8 cellular contexts compared by ENCODE assay signal in the genomic region with DNA sequence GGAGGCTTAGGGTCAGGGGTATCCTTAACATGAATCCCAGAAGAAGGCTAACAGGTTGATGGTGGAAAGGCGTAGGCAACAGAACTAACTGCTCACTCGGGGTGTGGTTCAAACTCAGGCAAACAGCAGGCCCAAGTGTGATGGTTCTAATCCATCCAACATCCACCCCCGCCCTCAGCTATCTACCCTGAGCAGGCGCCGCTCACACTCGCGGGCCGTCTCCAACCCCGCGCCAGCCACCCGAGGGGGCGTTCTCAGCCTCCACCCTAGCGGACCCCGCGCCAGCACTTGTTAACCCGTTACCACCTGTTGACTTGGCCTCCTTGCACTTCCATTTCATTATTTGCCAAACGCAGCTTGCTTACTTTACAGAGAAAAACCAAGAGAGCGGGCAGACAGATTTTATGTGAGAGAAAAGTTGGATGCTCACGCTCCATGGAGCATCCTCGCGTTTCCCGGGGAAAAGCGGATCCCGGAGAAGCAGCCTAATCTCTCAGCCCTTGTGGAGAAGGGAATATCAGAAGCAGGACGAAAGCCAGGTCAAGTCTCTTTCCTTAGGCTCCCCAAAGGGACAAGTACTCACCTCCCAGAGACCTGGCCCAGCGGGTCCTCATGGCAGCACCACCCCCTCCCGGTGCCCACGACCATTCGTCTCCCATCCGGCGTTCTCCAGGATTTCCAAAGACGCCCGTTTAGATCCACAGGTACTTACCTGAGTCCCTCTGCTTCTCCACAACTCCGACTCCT. TPM values are rescaled to one million over a fixed set of nuclear protein-coding genes. Genes with fewer than 3 reads are reported as not detected.
DNase-seq lines count a peak whose midpoint lies in the region; ATAC-seq lines count a peak whose summit lies in the region.

No MANE protein-coding gene starts in this region.

- no peak overlapping the region for H3K27ac ChIP-seq in CD4-positive, alpha-beta memory T cell (ENCODE audit: low read depth, low read length)
- no peak overlapping the region for H3K27ac ChIP-seq in muscle layer of colon (ENCODE audit: low read depth, low read length)

- no peak overlapping the region for H3K9ac ChIP-seq in muscle layer of colon (ENCODE audit: low read length)

- peaks cover 0 to 3% (median 0%) of the 10 kb centered on the region in 8 donors for H3K9me3 Mint-ChIP-seq in CD4-positive, alpha-beta memory T cell
- peaks cover 0 to 2% of the 10 kb centered on the region in 2 donors for H3K9me3 Mint-ChIP-seq in effector memory CD8-positive, alpha-beta T cell

- H3K4me3 ChIP-seq in CD4-positive, alpha-beta memory T cell (ENCODE audit: low read length in 2 of 2), result no peak overlapping the region
- H3K4me3 ChIP-seq in muscle layer of colon (ENCODE audit: low read depth in 1 of 2, low read length in 2 of 2), result peak overlapping the region; percentile 63 to 67

- H3K27ac Mint-ChIP-seq in CD4-positive, alpha-beta memory T cell, result no peak overlapping the region
- no peak overlapping the region for H3K27ac Mint-ChIP-seq in effector memory CD8-positive, alpha-beta T cell

- no peaks in the 10 kb centered on the region for H3K9me3 ChIP-seq in CD4-positive, alpha-beta memory T cell (ENCODE audit: control insufficient read depth in 1 of 2, low read length in 2 of 2)
- H3K9me3 ChIP-seq in muscle layer of colon (ENCODE audit: low read length), result no peaks in the 10 kb centered on the region

- H3K36me3 ChIP-seq in CD4-positive, alpha-beta memory T cell (ENCODE audit: insufficient read depth, low read length), result no peaks in the 10 kb centered on the region
- no peaks in the 10 kb centered on the region for H3K36me3 ChIP-seq in muscle layer of colon (ENCODE audit: insufficient read depth, low read length)

- no peaks in the 10 kb centered on the region for H3K36me3 Mint-ChIP-seq in CD4-positive, alpha-beta memory T cell
- no peaks in the 10 kb centered on the region for H3K36me3 Mint-ChIP-seq in effector memory CD8-positive, alpha-beta T cell (ENCODE audit: insufficient read depth)

- H3K4me3 Mint-ChIP-seq in CD4-positive, alpha-beta memory T cell, result peak overlapping the region; percentile 15 to 85 (median 72)
- peak overlapping the region; percentile 47 to 72 for H3K4me3 Mint-ChIP-seq in effector memory CD8-positive, alpha-beta T cell

- H3K27me3 Mint-ChIP-seq in CD4-positive, alpha-beta memory T cell, result peaks cover 24 to 34% of the 10 kb centered on the region in 2 donors
- peaks cover 57 to 65% of the 10 kb centered on the region in 2 donors for H3K27me3 Mint-ChIP-seq in effector memory CD8-positive, alpha-beta T cell

- CTCF ChIA-PET in CD4-positive, alpha-beta memory T cell (lab: Charles Lee; ENCODE audit: partially characterized antibody), result no interaction called here

- no peak for DNase-seq in CD4-positive, alpha-beta memory T cell
- DNase-seq in NCI-H526 treated with DMSO at 0.1 percent for 48 hours (lab: John Stamatoyannopoulos, UW) (peak; percentile 17), NCI-H524 (lab: John Stamatoyannopoulos, UW) (no peak), NCI-H1105 (lab: John Stamatoyannopoulos, UW) (no peak), COLO668 (lab: John Stamatoyannopoulos, UW; ENCODE audit: unreplicated experiment) (no peak)
- no peak for DNase-seq in effector memory CD8-positive, alpha-beta T cell

- intact Hi-C loops in CD4-positive, alpha-beta memory T cell (cut with micrococcal nuclease), result loop anchor here (5.0 kb wide), 1 partner anchor 66 kb away; no protein-coding TSS in a partner anchor

- H3K4me1 ChIP-seq in CD4-positive, alpha-beta memory T cell (ENCODE audit: insufficient read depth, low read length), result peaks cover 22% of the 10 kb centered on the region
- peaks cover 8% of the 10 kb centered on the region for H3K4me1 ChIP-seq in muscle layer of colon (ENCODE audit: insufficient read depth, low read length)

- H3K4me1 Mint-ChIP-seq in CD4-positive, alpha-beta memory T cell, result peaks cover 14 to 29% (median 20%) of the 10 kb centered on the region in 4 donors
- peaks cover 7 to 14% of the 10 kb centered on the region in 2 donors for H3K4me1 Mint-ChIP-seq in effector memory CD8-positive, alpha-beta T cell (ENCODE audit: low read depth in 2 of 2)

- POLR2A ChIA-PET in CD4-positive, alpha-beta memory T cell (lab: Charles Lee; ENCODE audit: partially characterized antibody), result no interaction called here

- H3K27me3 ChIP-seq in CD4-positive, alpha-beta memory T cell (ENCODE audit: insufficient read depth, low read length), result peaks cover 22% of the 10 kb centered on the region
- peaks cover 5 to 31% of the 10 kb centered on the region in 2 donors for H3K27me3 ChIP-seq in muscle layer of colon (ENCODE audit: control insufficient read depth in 1 of 2, insufficient read depth in 2 of 2, low read length in 2 of 2)

- ATAC-seq in effector memory CD8-positive, alpha-beta T cell (replicated peaks), result no peak
- ATAC-seq in HG02798 (IDR thresholded peaks at IDR 0.05; ENCODE audit: poor library complexity, unreplicated experiment), result no peak

RNA-seq across cellular contexts. Expression of a gene that starts 0.8 kb away (rescaled TPM):
- total RNA-seq in CD4-positive, alpha-beta memory T cell, result 1 to 10 TPM; 1.4 TPM
- 1 to 10 TPM in 1 of 2 donors, under 1 TPM in 1; 0.70 to 1.8 TPM for polyA plus RNA-seq in CD4-positive, alpha-beta memory T cell

RNA-seq across cellular contexts. Expression of a gene that starts 58.5 kb away (rescaled TPM):
- total RNA-seq in CD4-positive, alpha-beta memory T cell, result under 1 TPM; 0.52 to 0.55 TPM
- 1 to 10 TPM in 1 of 2 donors, under 1 TPM in 1; 0.66 to 1.6 TPM for polyA plus RNA-seq in CD4-positive, alpha-beta memory T cell

Comparison
In these comparisons a context has a peak if more than half of its experiments do, and no peak if none do; other contexts are left out.
1. H3K4me3 ChIP-seq: peak in muscle layer of colon (2 of 2); none in CD4-positive, alpha-beta memory T cell (0 of 2).